In the genomic region with DNA sequence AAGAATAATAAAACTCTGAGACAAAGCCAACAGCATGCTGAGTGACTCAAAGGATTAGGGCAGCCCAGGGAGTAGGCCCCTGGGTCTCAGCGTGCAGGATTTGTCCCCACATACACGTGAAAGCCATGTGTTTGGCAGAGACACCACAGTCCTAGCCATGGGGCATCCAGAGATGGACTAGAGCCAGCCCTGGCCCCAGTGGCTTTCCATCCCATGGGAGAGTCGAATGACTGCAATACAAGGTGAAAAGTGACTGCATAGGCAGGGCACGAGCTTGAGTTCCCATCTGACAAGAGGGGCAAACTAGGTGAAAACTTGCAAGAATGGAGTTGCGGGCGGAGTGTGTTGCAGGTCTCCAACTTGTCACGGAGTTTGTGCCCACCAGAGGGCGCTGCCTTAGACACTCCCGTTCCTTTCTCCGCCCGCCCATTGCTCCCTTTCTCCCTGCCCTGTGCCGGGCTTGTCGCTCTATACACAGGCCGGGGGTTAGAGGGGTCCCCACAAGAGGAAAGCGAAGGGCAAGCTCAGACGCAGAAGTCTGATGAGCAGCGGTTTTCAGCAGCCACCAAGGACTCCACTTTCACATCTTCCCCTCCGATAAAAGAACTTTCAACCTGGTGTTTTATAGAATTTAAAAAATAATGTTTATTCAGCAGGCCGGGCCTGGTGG, we compare ENCODE assay signal across 1 cellular context.
A peak's percentile ranks its signal among the peaks of the same experiment; 100 is the strongest.
TF ChIP-seq lines count a peak whose summit lies in the region.

No MANE protein-coding gene starts in this region.

TF ChIP-seq in K562, 482 proteins besides CTCF, POLR2A, EP300 and RAD21 (continued from another document and continues in another):
- TF ChIP-seq NKRF (IDR thresholded peaks at IDR 0.05; ENCODE audit: borderline replicate concordance) (no peak), OTX1 (CRISPR knock-in tag; IDR thresholded peaks at IDR 0.05) (no peak), MXI1 (IDR thresholded peaks at IDR 0.05; ENCODE audit: low read depth, low read length) (no peak), ZNF408 (CRISPR knock-in tag; IDR thresholded peaks at IDR 0.05; ENCODE audit: low read depth) (no peak), CREB3 (tag; conservative IDR thresholded peaks at IDR 0.05; ENCODE audit: low read depth) (no peak), RBM14 (IDR thresholded peaks at IDR 0.05; ENCODE audit: borderline replicate concordance, insufficient read depth, low read depth, low read length) (no peak), SNRNP70 (optimal IDR thresholded peaks at IDR 0.05; ENCODE audit: low read depth, low read length) (no peak), THRA (IDR thresholded peaks at IDR 0.05) (no peak), HDGF (IDR thresholded peaks at IDR 0.05) (no peak), USF2 (CRISPR knock-in tag; IDR thresholded peaks at IDR 0.05) (no peak), POLR2AphosphoS2 (IDR thresholded peaks at IDR 0.05; ENCODE audit: low read length) (no peak), DMBX1 (CRISPR knock-in tag; IDR thresholded peaks at IDR 0.05; ENCODE audit: borderline replicate concordance) (0 out of 2 replicates have a peak, but pooled peaks have one; percentile 32), ADNP (tag; IDR thresholded peaks at IDR 0.05) (0 out of 2 replicates have a peak, but pooled peaks have one; percentile 2), ZNF197 (CRISPR knock-in tag; IDR thresholded peaks at IDR 0.05; ENCODE audit: low read depth) (no peak), PHF21A (IDR thresholded peaks at IDR 0.05; ENCODE audit: borderline replicate concordance, low read depth) (no peak), ZBTB7A (IDR thresholded peaks at IDR 0.05; ENCODE audit: borderline replicate concordance, control insufficient read depth, low read depth, low read length) (peak; percentile 87), MYC (IDR thresholded peaks at IDR 0.05; ENCODE audit: low read depth, low read length) (peak; percentile 38; the same call in 1 of the 2 replicates), MYC (CRISPR knock-in tag; IDR thresholded peaks at IDR 0.05; ENCODE audit: borderline replicate concordance, low read depth) (no peak), U2AF1 (optimal IDR thresholded peaks at IDR 0.05; ENCODE audit: low read depth, low read length) (no peak), POLR2G (IDR thresholded peaks at IDR 0.05; ENCODE audit: low read depth, low read length) (0 out of 2 replicates have a peak, but pooled peaks have one; percentile 15), E2F3 (CRISPR knock-in tag; IDR thresholded peaks at IDR 0.05) (0 out of 2 replicates have a peak, but pooled peaks have one; percentile 35), GATAD2B (IDR thresholded peaks at IDR 0.05; ENCODE audit: borderline replicate concordance) (no peak), SMARCC2 (IDR thresholded peaks at IDR 0.05; ENCODE audit: low read depth) (no peak), DNMT1 (IDR thresholded peaks at IDR 0.05) (no peak), ZNF707 (CRISPR knock-in tag; conservative IDR thresholded peaks at IDR 0.05) (no peak), PHF8 (IDR thresholded peaks at IDR 0.05; ENCODE audit: borderline replicate concordance, low read length) (no peak; the same call in 1 of the 2 replicates), BRF1 (IDR thresholded peaks at IDR 0.05; ENCODE audit: borderline replicate concordance, extremely low read depth, insufficient read length) (no peak), RB1 (IDR thresholded peaks at IDR 0.05; ENCODE audit: low read depth) (peak; percentile 65; the same call in 1 of the 2 replicates), TAL1 (IDR thresholded peaks at IDR 0.05) (no peak), POLR2AphosphoS5 (IDR thresholded peaks at IDR 0.05; ENCODE audit: control insufficient read depth, insufficient read depth, low read depth, low read length) (no peak), ZFP36 (IDR thresholded peaks at IDR 0.05; ENCODE audit: low read depth, low read length, partially characterized antibody) (no peak), ZNF507 (tag; conservative IDR thresholded peaks at IDR 0.05) (no peak), KAT2B (IDR thresholded peaks at IDR 0.05; ENCODE audit: low read depth, low read length) (no peak), SIN3B (IDR thresholded peaks at IDR 0.05; ENCODE audit: low read depth) (no peak), TCF7L2 (IDR thresholded peaks at IDR 0.05; ENCODE audit: low read depth, low read length) (no peak), ZNF232 (CRISPR knock-in tag; IDR thresholded peaks at IDR 0.05) (no peak), ZNF12 (CRISPR knock-in tag; IDR thresholded peaks at IDR 0.05) (no peak), BHLHE40 (IDR thresholded peaks at IDR 0.05; ENCODE audit: low read length) (no peak), ETV1 (tag; conservative IDR thresholded peaks at IDR 0.05; ENCODE audit: low read depth) (no peak), SIRT6 (IDR thresholded peaks at IDR 0.05; ENCODE audit: low read depth, low read length) (no peak), ZNF655 (CRISPR knock-in tag; IDR thresholded peaks at IDR 0.05) (no peak), PPARD (CRISPR knock-in tag; IDR thresholded peaks at IDR 0.05) (no peak), ZNF444 (CRISPR knock-in tag; IDR thresholded peaks at IDR 0.05) (no peak), ZNF561 (CRISPR knock-in tag; conservative IDR thresholded peaks at IDR 0.05) (no peak), HOXB6 (CRISPR knock-in tag; IDR thresholded peaks at IDR 0.05; ENCODE audit: borderline replicate concordance) (no peak), CCNT2 (IDR thresholded peaks at IDR 0.05; ENCODE audit: borderline replicate concordance, extremely low read depth, insufficient read length, low read depth, low read length) (no peak), GATA2 (CRISPR knock-in tag; IDR thresholded peaks at IDR 0.05) (no peak), ZKSCAN8 (CRISPR knock-in tag; IDR thresholded peaks at IDR 0.05) (no peak), TFAP4 (CRISPR knock-in tag; IDR thresholded peaks at IDR 0.05; ENCODE audit: borderline replicate concordance) (peak; percentile 52; the same call in 1 of the 2 replicates), ZNF780A (CRISPR knock-in tag; IDR thresholded peaks at IDR 0.05) (no peak), NONO (IDR thresholded peaks at IDR 0.05; ENCODE audit: low read depth in 2 of 2, low read length in 1 of 2) (no peak), TAF1 (IDR thresholded peaks at IDR 0.05; ENCODE audit: control insufficient read depth, extremely low read depth, insufficient read depth, low read length, severe bottlenecking) (no peak), RFX1 (IDR thresholded peaks at IDR 0.05) (no peak), ZZZ3 (IDR thresholded peaks at IDR 0.05) (no peak), SRSF9 (IDR thresholded peaks at IDR 0.05; ENCODE audit: borderline replicate concordance, low read depth, low read length) (no peak), ZNF830 (CRISPR knock-in tag; IDR thresholded peaks at IDR 0.05) (no peak), FOXA3 (CRISPR knock-in tag; conservative IDR thresholded peaks at IDR 0.05 in 1 of 2, IDR thresholded peaks at IDR 0.05 in 1 of 2) (peak in 1 of 2 experiments; percentile 82; a peak in 2 of 4 replicates), HNRNPL (IDR thresholded peaks at IDR 0.05; ENCODE audit: low read depth, low read length) (no peak), MTF1 (CRISPR knock-in tag; IDR thresholded peaks at IDR 0.05; ENCODE audit: borderline replicate concordance) (no peak), L3MBTL2 (IDR thresholded peaks at IDR 0.05) (peak; percentile 67)
- TF ChIP-seq, protein P1, sequence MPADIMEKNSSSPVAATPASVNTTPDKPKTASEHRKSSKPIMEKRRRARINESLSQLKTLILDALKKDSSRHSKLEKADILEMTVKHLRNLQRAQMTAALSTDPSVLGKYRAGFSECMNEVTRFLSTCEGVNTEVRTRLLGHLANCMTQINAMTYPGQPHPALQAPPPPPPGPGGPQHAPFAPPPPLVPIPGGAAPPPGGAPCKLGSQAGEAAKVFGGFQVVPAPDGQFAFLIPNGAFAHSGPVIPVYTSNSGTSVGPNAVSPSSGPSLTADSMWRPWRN (IDR thresholded peaks at IDR 0.05; ENCODE audit: low read depth) = no peak
- TF ChIP-seq, protein P2, sequence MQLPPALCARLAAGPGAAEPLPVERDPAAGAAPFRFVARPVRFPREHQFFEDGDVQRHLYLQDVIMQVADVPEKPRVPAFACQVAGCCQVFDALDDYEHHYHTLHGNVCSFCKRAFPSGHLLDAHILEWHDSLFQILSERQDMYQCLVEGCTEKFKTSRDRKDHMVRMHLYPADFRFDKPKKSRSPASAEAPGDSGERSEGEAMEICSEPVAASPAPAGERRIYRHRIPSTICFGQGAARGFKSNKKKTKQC (CRISPR knock-in tag; IDR thresholded peaks at IDR 0.05) = peak; percentile 47; the same call in 1 of the 2 replicates
- TF ChIP-seq, protein P3, sequence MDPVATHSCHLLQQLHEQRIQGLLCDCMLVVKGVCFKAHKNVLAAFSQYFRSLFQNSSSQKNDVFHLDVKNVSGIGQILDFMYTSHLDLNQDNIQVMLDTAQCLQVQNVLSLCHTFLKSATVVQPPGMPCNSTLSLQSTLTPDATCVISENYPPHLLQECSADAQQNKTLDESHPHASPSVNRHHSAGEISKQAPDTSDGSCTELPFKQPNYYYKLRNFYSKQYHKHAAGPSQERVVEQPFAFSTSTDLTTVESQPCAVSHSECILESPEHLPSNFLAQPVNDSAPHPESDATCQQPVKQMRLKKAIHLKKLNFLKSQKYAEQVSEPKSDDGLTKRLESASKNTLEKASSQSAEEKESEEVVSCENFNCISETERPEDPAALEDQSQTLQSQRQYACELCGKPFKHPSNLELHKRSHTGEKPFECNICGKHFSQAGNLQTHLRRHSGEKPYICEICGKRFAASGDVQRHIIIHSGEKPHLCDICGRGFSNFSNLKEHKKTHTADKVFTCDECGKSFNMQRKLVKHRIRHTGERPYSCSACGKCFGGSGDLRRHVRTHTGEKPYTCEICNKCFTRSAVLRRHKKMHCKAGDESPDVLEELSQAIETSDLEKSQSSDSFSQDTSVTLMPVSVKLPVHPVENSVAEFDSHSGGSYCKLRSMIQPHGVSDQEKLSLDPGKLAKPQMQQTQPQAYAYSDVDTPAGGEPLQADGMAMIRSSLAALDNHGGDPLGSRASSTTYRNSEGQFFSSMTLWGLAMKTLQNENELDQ (CRISPR knock-in tag; IDR thresholded peaks at IDR 0.05; ENCODE audit: borderline replicate concordance) = no peak
- TF ChIP-seq, protein P4, sequence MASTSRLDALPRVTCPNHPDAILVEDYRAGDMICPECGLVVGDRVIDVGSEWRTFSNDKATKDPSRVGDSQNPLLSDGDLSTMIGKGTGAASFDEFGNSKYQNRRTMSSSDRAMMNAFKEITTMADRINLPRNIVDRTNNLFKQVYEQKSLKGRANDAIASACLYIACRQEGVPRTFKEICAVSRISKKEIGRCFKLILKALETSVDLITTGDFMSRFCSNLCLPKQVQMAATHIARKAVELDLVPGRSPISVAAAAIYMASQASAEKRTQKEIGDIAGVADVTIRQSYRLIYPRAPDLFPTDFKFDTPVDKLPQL (IDR thresholded peaks at IDR 0.05; ENCODE audit: extremely low read depth, insufficient read length) = no peak
